In genomic region chr10:24670964-24671670, GRCh38 we compare ENCODE assay signal across 15 cellular contexts.
"Had no signal": no experiment of that assay in that cellular context is flagged by ENCODE, and none has a peak within 500 bp of the region (broad histone marks: within the 10 kb centered on the region; RNA-seq: fewer than 3 reads in every experiment).

No MANE protein-coding gene starts in this region.

- H3K36me3 Mint-ChIP-seq: stimulated activated naive B cell treated with anti-CD40 and anti-IgM and Interleukin-4, amounts not matched to agents 10 μg/mL and 1 μg/mL and 100 μg/mL, for 72 hours had no signal

- H3K27ac Mint-ChIP-seq: activated T-helper 2 cell treated with anti-CD3 and anti-CD28 coated beads, Interferon-gamma antibody, Interleukin-2, Interleukin-4, amounts not matched to agents 10 μg/mL and 5 μg/mL and 100 μg/mL, durations not matched to agents 14 hours and 24 hours and 36 hours; stimulated activated naive B cell treated with anti-CD40 and anti-IgM and Interleukin-4, amounts not matched to agents 10 μg/mL and 1 μg/mL and 100 μg/mL, for 72 hours had no signal

- H3K4me1 ChIP-seq: spleen had no signal

- H3K4me3 Mint-ChIP-seq: stimulated activated naive B cell treated with anti-CD40 and anti-IgM and Interleukin-4, amounts not matched to agents 10 μg/mL and 1 μg/mL and 100 μg/mL, for 72 hours had no signal

- DNase-seq: activated naive CD4-positive, alpha-beta T cell treated with anti-CD3 and anti-CD28 coated beads, Interleukin-2, amount 50 U/mL, for 16 hours; activated T-cell treated with anti-CD3 and anti-CD28 coated beads for 4 hours; adrenal gland; central memory CD4-positive, alpha-beta T cell; dermis blood vessel endothelial cell; mammary epithelial cell; spleen; stimulated activated CD4-positive, alpha-beta T cell treated with anti-CD3 and anti-CD28 coated beads, Interleukin-1b, Interleukin-23, amount 100 ng/mL, for 48 hours; stimulated activated naive B cell treated with anti-CD40 and anti-IgM and Interleukin-4, amounts not matched to agents 10 μg/mL and 1 μg/mL and 100 μg/mL, for 72 hours; SW 1271; T-helper 9 cell had no signal

- H3K36me3 ChIP-seq: adrenal gland had no signal

- H3K4me3 ChIP-seq: adrenal gland, spleen, tibial nerve had no signal

- H3K9me3 Mint-ChIP-seq: activated T-helper 2 cell treated with anti-CD3 and anti-CD28 coated beads, Interferon-gamma antibody, Interleukin-2, Interleukin-4, amounts not matched to agents 10 μg/mL and 5 μg/mL and 100 μg/mL, durations not matched to agents 14 hours and 24 hours and 36 hours; stimulated activated naive B cell treated with anti-CD40 and anti-IgM and Interleukin-4, amounts not matched to agents 10 μg/mL and 1 μg/mL and 100 μg/mL, for 72 hours had no signal

- H3K9me3 ChIP-seq: adrenal gland, spleen, tibial nerve had no signal

- ATAC-seq: esophagus mucosa; sciatic nerve; stimulated activated naive B cell treated with anti-CD40 and anti-IgM and Interleukin-4, amounts not matched to agents 10 μg/mL and 1 μg/mL and 100 μg/mL, for 72 hours had no signal

- H3K27ac ChIP-seq: spleen, tibial nerve had no signal

- H3K27me3 ChIP-seq: adrenal gland, spleen, tibial nerve had no signal
